30 cellular contexts compared by ENCODE assay signal in the genomic region with DNA sequence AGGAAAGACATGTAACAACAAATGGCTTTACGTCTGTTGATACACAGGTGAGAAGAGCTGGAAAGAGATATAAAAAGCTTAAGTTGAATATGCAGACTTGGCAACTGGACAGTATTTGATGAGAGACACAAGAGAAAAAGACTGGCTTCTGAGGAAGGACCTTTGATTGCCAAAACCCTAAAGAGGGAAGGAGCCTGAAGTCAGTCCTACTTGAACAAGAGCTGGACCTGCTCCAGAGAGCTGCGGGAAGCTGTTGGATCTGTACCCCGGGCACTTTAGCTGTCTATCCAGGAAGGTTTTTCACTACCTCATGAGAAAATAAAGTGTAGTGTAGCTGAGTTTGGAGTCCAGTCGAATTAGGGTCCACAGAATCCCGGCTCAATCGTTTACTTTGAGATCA. TPM values are rescaled to one million over a fixed set of nuclear protein-coding genes. Genes with fewer than 3 reads are reported as not detected.
DNase-seq lines count a peak whose midpoint lies in the region; ATAC-seq, FAIRE-seq and TF ChIP-seq lines count a peak whose summit lies in the region.
"Had no signal": no experiment of that assay in that cellular context is flagged by ENCODE, and none has a peak within 500 bp of the region (broad histone marks: within the 10 kb centered on the region; RNA-seq: fewer than 3 reads in every experiment).

No MANE protein-coding gene starts in this region.

- FAIRE-seq in GM12892 (lab: Jason Lieb, UNC) = no peak
- FAIRE-seq: A204.1, endothelial cell of umbilical vein had no signal

- H3K9me3 ChIP-seq in left ventricle myocardium inferior (replicated peaks) = no peaks in the 10 kb centered on the region
- no peaks in the 10 kb centered on the region for H3K9me3 ChIP-seq in left lung
- H3K9me3 ChIP-seq: Peyer's patch had no signal

- H3K27ac ChIP-seq in left ventricle myocardium inferior (replicated peaks) (no peak overlapping the region), left lung (no peak overlapping the region)
- H3K27ac ChIP-seq: brain microvascular endothelial cell, Peyer's patch, WERI-Rb-1 had no signal

- TF ChIP-seq POLR2A in GM18505 (IDR thresholded peaks at IDR 0.05; ENCODE audit: borderline replicate concordance, extremely low read depth, insufficient read depth, insufficient read length) (no peak), GM12892 (IDR thresholded peaks at IDR 0.05; ENCODE audit: low read depth, low read length) (no peak)

- H3K27me3 ChIP-seq in left ventricle myocardium inferior (ENCODE audit: low read depth) = no peaks in the 10 kb centered on the region
- H3K27me3 ChIP-seq in left lung = no peaks in the 10 kb centered on the region
- H3K27me3 ChIP-seq: brain microvascular endothelial cell, Peyer's patch had no signal

- H3K4me3 ChIP-seq in left ventricle myocardium inferior = no peak overlapping the region
- no peak overlapping the region for H3K4me3 ChIP-seq in left lung
- H3K4me3 ChIP-seq: Peyer's patch had no signal

- DNase-seq in left ventricle myocardium superior (peak; percentile 31), left ventricle myocardium inferior (no peak), NCI-H69 (lab: John Stamatoyannopoulos, UW) (peak; percentile 46), left lung (no peak), NAMALWA (ENCODE audit: low spot score) (no peak), LoVo (ENCODE audit: low spot score) (no peak), GM12892 (ENCODE audit: insufficient read length) (no peak)
- DNase-seq: activated CD4-positive, alpha-beta T cell treated with anti-CD3 and anti-CD28 coated beads, Interleukin-2, amount 10 ng/mL, durations not matched to agents 7 days and 5 days; activated gamma-delta T cell treated with Interleukin-2 at 50 U/mL for 16 hours; activated T-cell treated with anti-CD3 and anti-CD28 coated beads, Interleukin-2, amount 50 U/mL, for 4 hours; AML-193; brain microvascular endothelial cell; CD4-positive, alpha-beta memory T cell; DMS 273 treated with DMSO at 0.1 percent for 48 hours; HCEC 1CT; immature natural killer cell; KBM-7; midbrain; naive thymus-derived CD8-positive, alpha-beta T cell; NCI-H1694 treated with DMSO at 0.1 percent for 48 hours; occipital lobe; Peyer's patch; SHP77 treated with DMSO at 0.1 percent for 48 hours; stimulated activated naive CD4-positive, alpha-beta T cell treated with Interleukin-2 at 50 U/mL for 16 hours; SW 1271; T1000; WERI-Rb-1 had no signal

- intact Hi-C loops in left ventricle myocardium superior (cut with micrococcal nuclease) (no loop called here), left ventricle myocardium inferior (cut with micrococcal nuclease) (no loop called here), left lung (cut with DNase I) (no loop called here)

- no peak for TF ChIP-seq CTCF in left ventricle myocardium inferior (IDR thresholded peaks at IDR 0.05; ENCODE audit: borderline replicate concordance)
- no peak for TF ChIP-seq CTCF in left lung (IDR thresholded peaks at IDR 0.05)

- ATAC-seq in left ventricle myocardium superior (no peak), left lung (peak; percentile 76), GM18505 (IDR thresholded peaks at IDR 0.05; ENCODE audit: unreplicated experiment) (no peak)
- ATAC-seq: activated T-cell treated with anti-CD3 and anti-CD28 coated beads, Interleukin-2, amount 50 U/mL, for 4 hours; naive thymus-derived CD8-positive, alpha-beta T cell had no signal

- H3K4me1 ChIP-seq in left ventricle myocardium inferior (peaks cover 6% of the 10 kb centered on the region), left lung (peaks cover 0 to 3% of the 10 kb centered on the region in 2 donors)
- H3K4me1 ChIP-seq: Peyer's patch had no signal

- H3K36me3 ChIP-seq in left ventricle myocardium inferior = no peaks in the 10 kb centered on the region
- H3K36me3 ChIP-seq in left lung = no peaks in the 10 kb centered on the region
- H3K36me3 ChIP-seq: brain microvascular endothelial cell, Peyer's patch, WERI-Rb-1 had no signal

RNA-seq across cellular contexts. Expression of a gene that starts 25.3 kb away (rescaled TPM):
- total RNA-seq in left ventricle myocardium superior (2.5 TPM), left ventricle myocardium inferior (3.6 TPM), left lung (10 to 100 TPM; 20.9 to 22.5 TPM)
- polyA plus RNA-seq in GM12892 (2012; ENCODE audit: missing spikeins) = 2.4 TPM

Comparison
In these comparisons a context has a peak if more than half of its experiments do, and no peak if none do; other contexts are left out.
1. DNase-seq: peak in left ventricle myocardium superior (single experiment) and NCI-H69 (single experiment); none in left ventricle myocardium inferior (single experiment), left lung (0 of 2), NAMALWA (single experiment), LoVo (single experiment) and GM12892 (single experiment).